Comparison of ENCODE assay signal across 18 cellular contexts in the genomic region with DNA sequence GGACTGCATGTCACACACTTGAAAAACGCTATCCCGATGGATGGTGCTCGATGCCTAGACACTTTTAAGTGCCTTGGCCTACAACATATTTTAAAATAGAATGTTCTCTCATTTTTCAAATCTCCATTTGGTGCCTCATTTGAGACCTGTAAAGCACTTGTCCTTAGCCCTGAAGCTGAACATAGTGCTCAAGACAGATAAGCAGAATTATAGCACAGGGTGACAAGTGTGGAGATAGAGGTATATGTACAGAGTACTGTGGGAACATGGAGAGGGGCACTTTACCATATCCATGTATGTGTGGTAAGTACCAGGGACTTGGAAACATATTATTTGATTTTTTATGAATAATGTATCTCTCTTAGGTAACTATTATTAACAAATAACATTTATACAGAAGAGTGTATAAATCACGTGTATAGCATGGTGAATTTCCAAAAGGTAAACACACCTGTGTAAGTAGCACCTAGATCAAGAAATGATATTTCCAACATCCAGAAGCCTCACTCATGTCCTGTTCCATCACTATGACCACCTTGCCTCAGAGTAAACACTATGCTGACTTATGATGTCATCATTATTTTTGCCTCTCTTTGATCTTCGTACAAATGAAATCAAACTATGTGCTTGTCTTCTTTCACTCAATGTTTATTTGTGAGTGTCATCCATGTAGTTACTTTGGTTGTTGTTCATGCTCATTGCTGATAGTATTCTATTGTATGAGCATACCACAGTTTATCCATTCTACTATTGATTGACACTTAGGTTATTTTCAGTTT.
"Had no signal": no experiment of that assay in that cellular context is flagged by ENCODE, and none has a peak within 500 bp of the region (broad histone marks: within the 10 kb centered on the region; RNA-seq: fewer than 3 reads in every experiment).

No MANE protein-coding gene starts in this region.

- DNase-seq: activated CD4-positive, alpha-beta memory T cell treated with anti-CD3 and anti-CD28 coated beads for 36 hours; activated CD4-positive, CD25-positive, alpha-beta regulatory T cell treated with anti-CD3 and anti-CD28 coated beads, Interleukin-2, amount 50 U/mL, for 72 hours; activated gamma-delta T cell; activated T-cell treated with anti-CD3 and anti-CD28 coated beads, Interleukin-2, amount 50 U/mL, for 48 hours; anterior cingulate cortex; esophagus squamous epithelium; head of caudate nucleus; left lung; mesenchymal stem cell; stimulated activated CD4-positive, alpha-beta T cell treated with anti-CD3 and anti-CD28 coated beads, Interleukin-4, amount 100 ng/mL, for 4 hours; stimulated activated naive CD8-positive, alpha-beta T cell treated with anti-CD3 and anti-CD28 coated beads, Interleukin-15, amount 100 ng/mL, for 72 hours; T-helper 9 cell had no signal

- H3K9me3 ChIP-seq: esophagus squamous epithelium, left lung had no signal

- H3K36me3 ChIP-seq: thoracic aorta had no signal

- H3K27me3 ChIP-seq: esophagus squamous epithelium, foreskin keratinocyte, left lung had no signal

- H3K4me3 Mint-ChIP-seq: activated CD4-positive, alpha-beta memory T cell treated with anti-CD3 and anti-CD28 coated beads for 36 hours; activated naive CD8-positive, alpha-beta T cell; nephron; stimulated activated naive CD8-positive, alpha-beta T cell treated with anti-CD3 and anti-CD28 coated beads, Interleukin-15, amount 100 ng/mL, for 72 hours had no signal

- H3K4me3 ChIP-seq: esophagus squamous epithelium, left lung, thoracic aorta had no signal

- ATAC-seq: foreskin keratinocyte; left lung; stimulated activated naive CD8-positive, alpha-beta T cell treated with anti-CD3 and anti-CD28 coated beads, Interleukin-15, amount 100 ng/mL, for 72 hours had no signal

- H3K27ac ChIP-seq: esophagus squamous epithelium, foreskin keratinocyte, left lung, thoracic aorta had no signal

- FAIRE-seq: endometrium, islet of Langerhans had no signal

- H3K27me3 Mint-ChIP-seq: activated CD4-positive, alpha-beta memory T cell treated with anti-CD3 and anti-CD28 coated beads for 36 hours; activated naive CD8-positive, alpha-beta T cell; stimulated activated naive CD8-positive, alpha-beta T cell treated with anti-CD3 and anti-CD28 coated beads, Interleukin-15, amount 100 ng/mL, for 72 hours had no signal

- H3K27ac Mint-ChIP-seq: activated CD4-positive, alpha-beta memory T cell treated with anti-CD3 and anti-CD28 coated beads for 36 hours; activated naive CD8-positive, alpha-beta T cell; nephron; stimulated activated naive CD8-positive, alpha-beta T cell treated with anti-CD3 and anti-CD28 coated beads, Interleukin-15, amount 100 ng/mL, for 72 hours had no signal

- H3K4me1 ChIP-seq: esophagus squamous epithelium had no signal
